ENCODE assay signal across 8 cellular contexts in genomic region chr2:11248-11941, GRCh38.
A peak's percentile ranks its signal among the peaks of the same experiment; 100 is the strongest.
DNase-seq lines count a peak whose midpoint lies in the region; ATAC-seq and TF ChIP-seq lines count a peak whose summit lies in the region.

No MANE protein-coding gene starts in this region.

- no peak overlapping the region for H3K27ac Mint-ChIP-seq in T-helper 2 cell treated with Interferon-gamma antibody and Interleukin-4, amounts not matched to agents 5 μg/mL and 100 μg/mL, for 36 hours

- peaks cover 11% of the 10 kb centered on the region for H3K4me1 Mint-ChIP-seq in T-helper 2 cell treated with Interferon-gamma antibody and Interleukin-4, amounts not matched to agents 5 μg/mL and 100 μg/mL, for 36 hours (ENCODE audit: low read depth)

- H3K36me3 Mint-ChIP-seq in T-helper 2 cell treated with Interferon-gamma antibody and Interleukin-4, amounts not matched to agents 5 μg/mL and 100 μg/mL, for 36 hours (ENCODE audit: low read depth), result no peaks in the 10 kb centered on the region

- peaks cover 5% of the 10 kb centered on the region for H3K27me3 Mint-ChIP-seq in T-helper 2 cell treated with Interferon-gamma antibody and Interleukin-4, amounts not matched to agents 5 μg/mL and 100 μg/mL, for 36 hours (ENCODE audit: low read depth)

- H3K4me1 ChIP-seq in HEK293 (ENCODE audit: control insufficient read depth, insufficient read depth, low read length), result no peaks in the 10 kb centered on the region

- no peak overlapping the region for H3K27ac ChIP-seq in HEK293 (ENCODE audit: extremely low read depth, low read depth, low read length)

- CTCF ChIA-PET in HEK293 (lab: Yijun Ruan, JAX), result interaction anchor here (0.6 to 2.0 kb wide), 14 partner anchors 9 to 738 kb away, joined by 3 to 13 read pairs (median 3); no protein-coding TSS in a partner anchor

- no peaks in the 10 kb centered on the region for H3K9me3 ChIP-seq in HEK293 (ENCODE audit: control insufficient read depth, insufficient read depth, low read depth, low read length)

- H3K4me3 Mint-ChIP-seq in T-helper 2 cell treated with Interferon-gamma antibody and Interleukin-4, amounts not matched to agents 5 μg/mL and 100 μg/mL, for 36 hours, result no peak overlapping the region

- no peak for ATAC-seq in HG03139 (IDR thresholded peaks at IDR 0.05; ENCODE audit: unreplicated experiment)

- POLR2A ChIA-PET in HEK293 (lab: Yijun Ruan, JAX), result no interaction called here

- peak; percentile 61 for DNase-seq in T-helper 2 cell treated with Interferon-gamma antibody and Interleukin-4, amounts not matched to agents 5 μg/mL and 100 μg/mL, for 36 hours (ENCODE audit: low spot score)
- DNase-seq in astrocyte of the cerebellum (ENCODE audit: low read depth) (peak; percentile 4), kidney glomerular epithelial cell (lab: John Stamatoyannopoulos, UW) (peak; percentile 40), DMS153 treated with DMSO at 0.1 percent for 48 hours (lab: John Stamatoyannopoulos, UW; ENCODE audit: unreplicated experiment) (no peak), putamen (ENCODE audit: low spot score) (no peak)
- peak; percentile 60 to 75 for DNase-seq in stimulated activated CD4-positive, alpha-beta T cell treated with anti-CD3 and anti-CD28 coated beads, Interleukin-4, amount 100 ng/mL, for 48 hours (ENCODE audit: low read depth in 2 of 2)

- no peaks in the 10 kb centered on the region for H3K36me3 ChIP-seq in HEK293 (ENCODE audit: control insufficient read depth in 2 of 2, insufficient read depth in 1 of 2, low read length in 2 of 2)

- TF ChIP-seq CTCF in HEK293 (tag by site-specific recombination; IDR thresholded peaks at IDR 0.05) (peak; percentile 64), astrocyte of the cerebellum (IDR thresholded peaks at IDR 0.05; ENCODE audit: low read depth, low read length, missing control alignments) (peak; percentile 44)

- H3K4me3 ChIP-seq in HEK293 (ENCODE audit: low read depth, low read length), result no peak overlapping the region
- H3K4me3 ChIP-seq in astrocyte of the cerebellum (ENCODE audit: low read depth, low read length), result no peak overlapping the region

- in situ Hi-C loops in astrocyte of the cerebellum (cut with HindIII; ENCODE audit: low sequenced_read_pairs), result no loop called here

- no peaks in the 10 kb centered on the region for H3K9me3 Mint-ChIP-seq in T-helper 2 cell treated with Interferon-gamma antibody and Interleukin-4, amounts not matched to agents 5 μg/mL and 100 μg/mL, for 36 hours

TF ChIP-seq in HEK293, 187 proteins besides CTCF, POLR2A, EP300 and RAD21:
- TF ChIP-seq ZNF580 (tag by site-specific recombination; IDR thresholded peaks at IDR 0.05), result 0 out of 2 replicates have a peak, but pooled peaks have one; percentile 48
- TF ChIP-seq ZNF654 (tag by site-specific recombination; IDR thresholded peaks at IDR 0.05; ENCODE audit: low read depth), result no peak

Comparison
In these comparisons a context has a peak if more than half of its experiments do, and no peak if none do; other contexts are left out.
1. DNase-seq: peak in T-helper 2 cell treated with Interferon-gamma antibody and Interleukin-4, amounts not matched to agents 5 μg/mL and 100 μg/mL, for 36 hours (single experiment), astrocyte of the cerebellum (single experiment), kidney glomerular epithelial cell (single experiment) and stimulated activated CD4-positive, alpha-beta T cell treated with anti-CD3 and anti-CD28 coated beads, Interleukin-4, amount 100 ng/mL, for 48 hours (2 of 2); none in DMS153 treated with DMSO at 0.1 percent for 48 hours (single experiment) and putamen (single experiment).